ENCODE assay signal across 24 cellular contexts in the genomic region with DNA sequence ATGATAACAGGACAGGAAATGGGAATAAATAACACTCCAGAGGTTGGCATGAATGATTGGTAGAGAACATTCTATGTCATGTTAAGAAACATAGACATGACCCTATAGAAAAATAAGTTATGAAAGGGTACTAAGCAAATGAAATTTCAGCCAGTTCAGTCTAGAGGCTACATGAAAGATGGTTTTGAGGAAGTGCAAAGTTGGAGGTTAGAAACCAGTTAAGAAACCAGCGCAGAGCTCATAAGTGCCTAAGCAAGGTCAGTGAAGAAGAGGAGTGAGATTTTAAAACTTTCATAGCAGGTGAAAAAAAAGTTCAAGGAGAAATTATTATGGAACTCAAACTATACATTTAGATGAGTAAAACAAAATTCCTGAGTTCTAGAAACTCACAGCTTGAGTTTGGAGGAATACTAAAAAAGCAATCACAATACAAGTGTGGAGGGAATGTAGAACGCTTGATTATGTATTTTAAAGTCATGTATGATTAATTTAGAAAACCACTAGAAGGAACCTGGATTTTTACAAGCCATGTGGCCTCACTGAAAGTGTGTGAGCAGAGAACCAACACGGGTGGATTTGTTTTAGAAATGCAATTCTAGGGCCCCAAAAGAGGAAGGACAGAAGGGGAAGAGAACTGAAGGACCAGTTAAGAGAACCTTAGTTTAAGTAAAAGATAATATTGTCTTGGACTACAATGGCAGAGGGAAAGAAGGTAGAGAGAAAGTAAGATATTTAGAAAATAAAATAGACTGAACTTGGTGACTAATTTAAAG.
DNase-seq lines count a peak whose midpoint lies in the region; ATAC-seq and TF ChIP-seq lines count a peak whose summit lies in the region.
"Had no signal": no experiment of that assay in that cellular context is flagged by ENCODE, and none has a peak within 500 bp of the region (broad histone marks: within the 10 kb centered on the region; RNA-seq: fewer than 3 reads in every experiment).

No MANE protein-coding gene starts in this region.

- intact Hi-C loops in prostate gland (cut with DNase I) = no loop called here

- no peaks in the 10 kb centered on the region for H3K4me1 ChIP-seq in prostate gland (replicated peaks)
- H3K4me1 ChIP-seq: foreskin keratinocyte, pancreas, upper lobe of right lung had no signal

- no peaks in the 10 kb centered on the region for H3K9me3 ChIP-seq in prostate gland
- H3K9me3 ChIP-seq: pancreas, SK-N-SH, upper lobe of right lung had no signal

- H3K27ac ChIP-seq in prostate gland = no peak overlapping the region
- H3K27ac ChIP-seq: cardiac muscle cell, epithelial cell of prostate, foreskin keratinocyte, pancreas, upper lobe of right lung had no signal

- TF ChIP-seq CTCF in prostate gland (IDR thresholded peaks at IDR 0.05) = no peak

- no peak for TF ChIP-seq POLR2A in prostate gland (IDR thresholded peaks at IDR 0.05)

- ATAC-seq in GM18861 (IDR thresholded peaks at IDR 0.05; ENCODE audit: unreplicated experiment) (peak; percentile 49), GM21528 (IDR thresholded peaks at IDR 0.05; ENCODE audit: low FRiP score, unreplicated experiment) (peak; percentile 60), HG03175 (IDR thresholded peaks at IDR 0.05; ENCODE audit: unreplicated experiment) (peak; percentile 43)
- ATAC-seq: foreskin keratinocyte; naive thymus-derived CD4-positive, alpha-beta T cell; Panc1; pancreas; sciatic nerve; upper lobe of right lung had no signal

- no peak overlapping the region for H3K4me3 ChIP-seq in prostate gland
- H3K4me3 ChIP-seq: cardiac muscle cell, pancreas, upper lobe of right lung had no signal

- WGBS in prostate gland = 62% methylated on average over 3 of the region's 3 CpGs

- DNase-seq in OCI-M1 (lab: John Stamatoyannopoulos, UW) = peak; percentile 23
- DNase-seq in NK-92 treated with Interleukin-12 subunit alpha and Interleukin-12 subunit beta, amount 100 ng/mL, for 24 hours (lab: John Stamatoyannopoulos, UW) = no peak
- no peak for DNase-seq in prostate gland (ENCODE audit: low spot score)
- DNase-seq in H4 (ENCODE audit: low spot score) = no peak
- DNase-seq: amniotic stem cell; CD4-positive, alpha-beta T cell; DND-41; foreskin keratinocyte; H9; kidney; naive thymus-derived CD4-positive, alpha-beta T cell; NCI-H1092; NCI-H2107; NCI-H524; pancreas; SK-N-SH; upper lobe of right lung had no signal

- no peaks in the 10 kb centered on the region for H3K27me3 ChIP-seq in prostate gland (replicated peaks; ENCODE audit: insufficient read depth)
- H3K27me3 ChIP-seq: cardiac muscle cell, foreskin keratinocyte, pancreas, upper lobe of right lung had no signal

- H3K36me3 ChIP-seq in prostate gland = no peaks in the 10 kb centered on the region
- H3K36me3 ChIP-seq: cardiac muscle cell, pancreas, upper lobe of right lung had no signal
